1 cellular context compared by ENCODE assay signal in the genomic region with DNA sequence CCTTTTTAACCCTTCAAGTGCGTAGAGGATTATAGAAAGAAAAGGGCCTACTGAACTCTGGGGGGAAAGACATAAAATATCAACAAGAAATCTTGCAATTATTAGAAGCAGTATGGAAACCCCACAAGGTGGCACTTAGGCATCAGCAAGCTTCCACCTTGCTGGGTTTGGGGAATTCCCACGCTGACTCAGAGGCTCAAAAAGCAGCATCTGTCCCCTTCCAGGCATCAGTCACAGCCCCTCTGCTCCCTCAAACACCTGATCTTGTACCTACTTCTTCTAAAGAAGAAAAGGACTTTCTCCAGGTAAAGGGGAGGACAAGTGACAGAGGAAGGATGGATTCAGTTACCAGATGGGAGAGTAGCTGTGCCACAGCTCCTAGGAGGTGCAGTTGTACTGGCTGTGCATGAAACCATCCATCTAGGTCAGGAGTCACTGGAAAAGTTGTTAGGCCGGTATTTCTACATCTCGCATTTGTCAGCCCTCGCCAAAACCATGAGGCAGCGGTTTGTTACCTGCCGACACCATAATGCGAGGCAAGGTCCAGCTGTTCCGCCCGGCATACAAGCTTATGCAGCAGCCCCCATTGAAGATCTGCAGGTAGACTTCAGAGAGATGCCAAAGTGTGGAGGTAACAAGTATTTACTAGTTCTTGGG.
A peak's percentile ranks its signal among the peaks of the same experiment; 100 is the strongest.
TF ChIP-seq lines count a peak whose summit lies in the region.

No MANE protein-coding gene starts in this region.

TF ChIP-seq in HCT116, 20 proteins besides CTCF, POLR2A, EP300 and RAD21:
- TF ChIP-seq, protein P1, sequence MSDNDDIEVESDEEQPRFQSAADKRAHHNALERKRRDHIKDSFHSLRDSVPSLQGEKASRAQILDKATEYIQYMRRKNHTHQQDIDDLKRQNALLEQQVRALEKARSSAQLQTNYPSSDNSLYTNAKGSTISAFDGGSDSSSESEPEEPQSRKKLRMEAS (IDR thresholded peaks at IDR 0.05) = peak; percentile 58
